ENCODE assay signal across 10 cellular contexts in genomic region chr6:53336070-53336469, GRCh38. TPM values are rescaled to one million over a fixed set of nuclear protein-coding genes. Genes with fewer than 3 reads are reported as not detected.
A peak's percentile ranks its signal among the peaks of the same experiment; 100 is the strongest.
DNase-seq lines count a peak whose midpoint lies in the region; ATAC-seq and TF ChIP-seq lines count a peak whose summit lies in the region.
"Had no signal": no experiment of that assay in that cellular context is flagged by ENCODE, and none has a peak within 500 bp of the region (broad histone marks: within the 10 kb centered on the region; RNA-seq: fewer than 3 reads in every experiment).

No MANE protein-coding gene starts in this region.

- H3K9me3 ChIP-seq in OCI-LY3 (ENCODE audit: insufficient read depth, low read length): 0 out of 2 replicates have a peak, but pooled peaks cover 4% of the 10 kb centered on the region
- H3K9me3 ChIP-seq: body of pancreas had no signal

- H3K36me3 ChIP-seq in OCI-LY3 (replicated peaks; ENCODE audit: low read depth, low read length): peaks cover 35% of the 10 kb centered on the region

- peaks cover 26% of the 10 kb centered on the region for H4K20me1 ChIP-seq in OCI-LY3 (ENCODE audit: insufficient read depth, low read length)

- no peaks in the 10 kb centered on the region for H3K27me3 ChIP-seq in OCI-LY3 (ENCODE audit: low read depth, low read length)
- H3K27me3 ChIP-seq: body of pancreas had no signal

- no peak for ATAC-seq in stimulated activated effector memory CD8-positive, alpha-beta T cell treated with anti-CD3 and anti-CD28 coated beads, Interleukin-12 subunit alpha, Interleukin-12 subunit beta, amount 100 ng/mL, for 72 hours
- ATAC-seq in HG03571 (IDR thresholded peaks at IDR 0.05; ENCODE audit: unreplicated experiment): no peak
- no peak for ATAC-seq in HG03045 (IDR thresholded peaks at IDR 0.05; ENCODE audit: unreplicated experiment)
- ATAC-seq: body of pancreas had no signal

- peaks cover 57% of the 10 kb centered on the region for H3K4me1 Mint-ChIP-seq in endothelial cell (ENCODE audit: unreplicated experiment)
- H3K4me1 Mint-ChIP-seq in stimulated activated effector memory CD8-positive, alpha-beta T cell treated with anti-CD3 and anti-CD28 coated beads, Interleukin-12 subunit alpha, Interleukin-12 subunit beta, amount 100 ng/mL, for 72 hours: peaks cover 87% of the 10 kb centered on the region

- H3K9me3 Mint-ChIP-seq in endothelial cell (ENCODE audit: unreplicated experiment): no peaks in the 10 kb centered on the region
- H3K9me3 Mint-ChIP-seq in stimulated activated effector memory CD8-positive, alpha-beta T cell treated with anti-CD3 and anti-CD28 coated beads, Interleukin-12 subunit alpha, Interleukin-12 subunit beta, amount 100 ng/mL, for 72 hours: no peaks in the 10 kb centered on the region

- H3K4me2 ChIP-seq in OCI-LY3 (ENCODE audit: low read length): peak overlapping the region; percentile 93

- H3K27me3 Mint-ChIP-seq in endothelial cell (ENCODE audit: unreplicated experiment): peaks cover 11% of the 10 kb centered on the region

- H3K4me1 ChIP-seq in OCI-LY3 (ENCODE audit: low read length): peaks cover 51% of the 10 kb centered on the region
- H3K4me1 ChIP-seq: body of pancreas had no signal

- H3K27ac ChIP-seq in OCI-LY3 (ENCODE audit: low read length): peak overlapping the region; percentile 87
- H3K27ac ChIP-seq: body of pancreas had no signal

- TF ChIP-seq CTCF in GM12865 (IDR thresholded peaks at IDR 0.05; ENCODE audit: insufficient read depth, low read depth, low read length, missing control alignments): no peak
- TF ChIP-seq CTCF in OCI-LY3 (IDR thresholded peaks at IDR 0.05; ENCODE audit: low read depth, low read length): no peak
- TF ChIP-seq CTCF in endothelial cell (IDR thresholded peaks at IDR 0.05; ENCODE audit: unreplicated experiment): no peak

- H3K79me2 ChIP-seq in OCI-LY3 (ENCODE audit: low read length): peaks cover 93% of the 10 kb centered on the region

- peak overlapping the region; percentile 58 for H3K4me3 ChIP-seq in GM12865 (ENCODE audit: low read depth, low read length)
- H3K4me3 ChIP-seq in OCI-LY3 (ENCODE audit: low read length): peak overlapping the region; percentile 73
- H3K4me3 ChIP-seq: body of pancreas had no signal

- DNase-seq in GM12865 (ENCODE audit: low read depth): no peak
- DNase-seq in endothelial cell (ENCODE audit: low spot score): no peak
- no peak for DNase-seq in stimulated activated effector memory CD8-positive, alpha-beta T cell treated with anti-CD3 and anti-CD28 coated beads, Interleukin-12 subunit alpha, Interleukin-12 subunit beta, amount 100 ng/mL, for 72 hours (ENCODE audit: low spot score in 2 of 2)
- DNase-seq in DMS53 (lab: John Stamatoyannopoulos, UW): no peak
- DNase-seq: midbrain, NCI-H526 treated with DMSO at 0.1 percent for 48 hours had no signal

- H3K36me3 Mint-ChIP-seq in endothelial cell (ENCODE audit: low read depth, unreplicated experiment): peaks cover 20% of the 10 kb centered on the region
- peaks cover 30% of the 10 kb centered on the region for H3K36me3 Mint-ChIP-seq in stimulated activated effector memory CD8-positive, alpha-beta T cell treated with anti-CD3 and anti-CD28 coated beads, Interleukin-12 subunit alpha, Interleukin-12 subunit beta, amount 100 ng/mL, for 72 hours

- peak overlapping the region; percentile 62 for H3K9ac ChIP-seq in OCI-LY3 (ENCODE audit: low read length)

- peak overlapping the region; percentile 96 for H3K27ac Mint-ChIP-seq in endothelial cell (ENCODE audit: unreplicated experiment)
- H3K27ac Mint-ChIP-seq in stimulated activated effector memory CD8-positive, alpha-beta T cell treated with anti-CD3 and anti-CD28 coated beads, Interleukin-12 subunit alpha, Interleukin-12 subunit beta, amount 100 ng/mL, for 72 hours: peak overlapping the region; percentile 99

- no peak overlapping the region for H3K4me3 Mint-ChIP-seq in endothelial cell (ENCODE audit: unreplicated experiment)
- peak overlapping the region; percentile 82 for H3K4me3 Mint-ChIP-seq in stimulated activated effector memory CD8-positive, alpha-beta T cell treated with anti-CD3 and anti-CD28 coated beads, Interleukin-12 subunit alpha, Interleukin-12 subunit beta, amount 100 ng/mL, for 72 hours

- H2AFZ ChIP-seq in OCI-LY3 (ENCODE audit: low read depth, low read length): no peak overlapping the region

RNA-seq across cellular contexts. Expression of gene ELOVL5, which starts 12.7 kb away (rescaled TPM):
- 163 TPM for total RNA-seq in endothelial cell (ENCODE audit: unreplicated experiment)
